25 cellular contexts compared by ENCODE assay signal in the genomic region with DNA sequence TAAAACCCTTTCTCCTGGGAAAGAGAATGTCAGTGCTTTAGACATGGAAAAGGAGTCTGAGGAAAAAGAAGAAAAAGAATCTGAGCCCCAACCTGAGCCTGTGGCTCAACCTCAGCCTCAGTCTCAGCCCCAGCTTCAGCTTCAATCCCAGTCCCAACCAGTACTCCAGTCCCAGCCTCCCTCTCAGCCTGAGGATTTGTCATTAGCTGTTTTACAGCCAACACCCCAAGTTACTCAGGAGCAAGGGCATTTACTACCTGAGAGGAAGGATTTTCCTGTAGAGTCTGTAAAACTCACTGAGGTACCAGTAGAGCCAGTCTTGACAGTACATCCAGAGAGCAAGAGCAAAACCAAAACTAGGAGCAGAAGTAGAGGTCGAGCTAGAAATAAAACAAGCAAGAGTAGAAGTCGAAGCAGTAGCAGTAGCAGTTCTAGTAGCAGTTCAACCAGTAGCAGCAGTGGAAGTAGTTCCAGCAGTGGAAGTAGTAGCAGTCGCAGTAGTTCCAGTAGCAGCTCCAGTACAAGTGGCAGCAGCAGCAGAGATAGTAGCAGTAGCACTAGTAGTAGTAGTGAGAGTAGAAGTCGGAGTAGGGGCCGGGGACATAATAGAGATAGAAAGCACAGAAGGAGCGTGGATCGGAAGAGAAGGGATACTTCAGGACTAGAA. TPM values are rescaled to one million over a fixed set of nuclear protein-coding genes. Genes with fewer than 3 reads are reported as not detected.
DNase-seq lines count a peak whose midpoint lies in the region; ATAC-seq, FAIRE-seq and TF ChIP-seq lines count a peak whose summit lies in the region.
"Had no signal": no experiment of that assay in that cellular context is flagged by ENCODE, and none has a peak within 500 bp of the region (broad histone marks: within the 10 kb centered on the region; RNA-seq: fewer than 3 reads in every experiment).

No MANE protein-coding gene starts in this region.

- H3K79me2 ChIP-seq in OCI-LY7 (ENCODE audit: insufficient read depth, low read depth, low read length): peaks cover 46% of the 10 kb centered on the region
- H3K79me2 ChIP-seq in H1 (ENCODE audit: control insufficient read depth in 1 of 2, insufficient read depth in 2 of 2, low read length in 2 of 2): peaks cover 4 to 40% of the 10 kb centered on the region in 2 experiments

- no peak for TF ChIP-seq RAD21 in H1 (IDR thresholded peaks at IDR 0.05 in 1 of 2, conservative IDR thresholded peaks at IDR 0.05 in 1 of 2; ENCODE audit: low read depth in 2 of 2, low read length in 2 of 2)

- H3K56ac ChIP-seq in H1 (replicated peaks; ENCODE audit: insufficient read length, low read depth, low read length): no peak overlapping the region

- H3K79me1 ChIP-seq in H1 (ENCODE audit: low read depth, low read length): no peaks in the 10 kb centered on the region; the same call in none of the 2 replicates

- DNase-seq in Calu3: no peak
- no peak for DNase-seq in OCI-LY7 (ENCODE audit: low spot score)
- DNase-seq in H1 (ENCODE audit: low read depth in 1 of 2, low spot score in 2 of 2): no peak
- DNase-seq in UCSD-AML1 (lab: John Stamatoyannopoulos, UW; ENCODE audit: unreplicated experiment): no peak
- DNase-seq in NCI-H82 (lab: John Stamatoyannopoulos, UW): no peak
- DNase-seq in DMS114 treated with DMSO at 0.1 percent for 48 hours (lab: John Stamatoyannopoulos, UW; ENCODE audit: unreplicated experiment): no peak
- DNase-seq: activated CD4-positive, alpha-beta T cell treated with anti-CD3 and anti-CD28 coated beads, Interleukin-2, amount 10 ng/mL, durations not matched to agents 24 days and 14 days; activated naive CD4-positive, alpha-beta T cell treated with anti-CD3 and anti-CD28 coated beads for 36 hours; aorta; effector CD8-positive, alpha-beta T cell; heart right ventricle; immature natural killer cell; KBM-7; NCI-H1048; NCI-H1930; NCI-H446 treated with DMSO at 0.1 percent for 48 hours; occipital lobe; right lobe of liver; Right ventricle myocardium superior; stimulated activated CD4-positive, alpha-beta T cell treated with anti-CD3 and anti-CD28 coated beads, Interleukin-15, amount 100 ng/mL, for 24 hours; thyroid gland had no signal

- H3K9ac ChIP-seq in H1 (replicated peaks in 1 of 4; ENCODE audit: extremely low read depth in 1 of 4, low read depth in 3 of 4, low read length in 3 of 4): no peak overlapping the region

- no peak overlapping the region for H2BK5ac ChIP-seq in H1 (ENCODE audit: low read depth, low read length)

- no peak overlapping the region for H3K27ac Mint-ChIP-seq in Calu3 (ENCODE audit: unreplicated experiment)
- H3K27ac Mint-ChIP-seq: activated CD4-positive, alpha-beta T cell treated with anti-CD3 and anti-CD28 coated beads, Interleukin-2, amount 10 ng/mL, durations not matched to agents 24 days and 14 days; activated naive CD4-positive, alpha-beta T cell treated with anti-CD3 and anti-CD28 coated beads for 36 hours; immature natural killer cell; stimulated activated memory B cell treated with anti-CD40 and anti-IgM and Interleukin-4, amounts not matched to agents 10 μg/mL and 1 μg/mL and 100 μg/mL, for 72 hours had no signal

- H3K36me3 ChIP-seq in OCI-LY7 (ENCODE audit: insufficient read depth, low read length) (peaks cover 98% of the 10 kb centered on the region), H1 (ENCODE audit: control insufficient read depth in 2 of 4, insufficient read depth in 4 of 4, low read length in 3 of 4) (peaks cover 43 to 89% (median 71%) of the 10 kb centered on the region in 4 experiments)

- no peak overlapping the region for H3K23ac ChIP-seq in H1 (ENCODE audit: insufficient read length)

- H2BK20ac ChIP-seq in H1 (ENCODE audit: low read length): no peak overlapping the region

- no peak overlapping the region; the same call in 1 of the 2 replicates for H4K8ac ChIP-seq in H1 (ENCODE audit: extremely low read depth, insufficient read depth, low read length)

- FAIRE-seq in H1 (lab: Jason Lieb, UNC): no peak
- FAIRE-seq: TTC549 had no signal

- CTCF ChIA-PET in Calu3 (lab: Charles Lee) (no interaction called here), OCI-LY7 (lab: Charles Lee; ENCODE audit: unreplicated experiment) (no interaction called here), H1 (lab: Charles Lee; ENCODE audit: partially characterized antibody) (no interaction called here)

- H4K20me1 ChIP-seq in OCI-LY7 (ENCODE audit: insufficient read depth, low read length) (peaks cover 17% of the 10 kb centered on the region; the same call in 1 of the 2 replicates), H1 (replicated peaks in 1 of 2; ENCODE audit: control insufficient read depth in 1 of 2, insufficient read depth in 2 of 2, low read length in 2 of 2) (peaks cover 7 to 8% of the 10 kb centered on the region in 2 experiments)

- no peaks in the 10 kb centered on the region for H3K9me3 Mint-ChIP-seq in Calu3 (ENCODE audit: low read depth, unreplicated experiment)
- H3K9me3 Mint-ChIP-seq: activated CD4-positive, alpha-beta T cell treated with anti-CD3 and anti-CD28 coated beads, Interleukin-2, amount 10 ng/mL, durations not matched to agents 24 days and 14 days; activated naive CD4-positive, alpha-beta T cell treated with anti-CD3 and anti-CD28 coated beads for 36 hours; immature natural killer cell; stimulated activated memory B cell treated with anti-CD40 and anti-IgM and Interleukin-4, amounts not matched to agents 10 μg/mL and 1 μg/mL and 100 μg/mL, for 72 hours had no signal

- no peaks in the 10 kb centered on the region for H3K9me2 ChIP-seq in OCI-LY7 (ENCODE audit: insufficient read depth, low read length)

- WGBS in H1 (ENCODE audit: extremely low coverage in 1 of 2, insufficient coverage in 1 of 2, insufficient read length in 1 of 2, insufficient replicate concordance in 2 of 2, low coverage in 1 of 2, low lambda C conversion rate in 2 of 2, missing lambda C conversion rate in 1 of 2), 2 experiments: 93% methylated on average over 7 of the region's 7 CpGs; no CpG with 5 or more reads in 1 of the 2 experiments

- no peak overlapping the region for H2BK15ac ChIP-seq in H1 (ENCODE audit: low read length)

- POLR2A ChIA-PET in OCI-LY7 (lab: Charles Lee): interaction anchor here (1.0 to 1.8 kb wide), 4 partner anchors 8 to 64 kb away, joined by 3 to 6 read pairs (median 4); no protein-coding TSS in a partner anchor
- POLR2A ChIA-PET in H1 (lab: Charles Lee; ENCODE audit: partially characterized antibody): interaction anchor here (0.6 to 13.8 kb wide), 15 partner anchors 8 to 229 kb away, joined by 3 to 219 read pairs (median 5); a partner anchor contains a TSS

- TF ChIP-seq CTCF in 22Rv1 (IDR thresholded peaks at IDR 0.05) (no peak), Calu3 (IDR thresholded peaks at IDR 0.05; ENCODE audit: unreplicated experiment) (no peak), OCI-LY7 (conservative IDR thresholded peaks at IDR 0.05; ENCODE audit: low read length) (no peak), H1 (IDR thresholded peaks at IDR 0.05; ENCODE audit: control extremely low read depth in 1 of 3, insufficient read depth in 1 of 3, low read depth in 1 of 3, low read length in 3 of 3) (no peak)

- TF ChIP-seq EP300 in H1 (IDR thresholded peaks at IDR 0.05; ENCODE audit: borderline replicate concordance in 1 of 2, low read depth in 2 of 2, low read length in 2 of 2): no peak

- H2BK120ac ChIP-seq in H1 (replicated peaks; ENCODE audit: low read depth, low read length): no peak overlapping the region

- H2AFZ ChIP-seq in OCI-LY7 (ENCODE audit: low read length): no peak overlapping the region
- no peak overlapping the region for H2AFZ ChIP-seq in H1 (ENCODE audit: low read length)

- no peak for ATAC-seq in GM18519 (IDR thresholded peaks at IDR 0.05; ENCODE audit: low FRiP score, unreplicated experiment)
- ATAC-seq: heart right ventricle; stimulated activated memory B cell treated with anti-CD40 and anti-IgM and Interleukin-4, amounts not matched to agents 10 μg/mL and 1 μg/mL and 100 μg/mL, for 72 hours had no signal

- H4K91ac ChIP-seq in H1 (replicated peaks; ENCODE audit: insufficient read length, low read length): no peak overlapping the region

- H3K4me1 Mint-ChIP-seq in Calu3 (ENCODE audit: low read depth, unreplicated experiment): peaks cover 18% of the 10 kb centered on the region
- H3K4me1 Mint-ChIP-seq: stimulated activated memory B cell treated with anti-CD40 and anti-IgM and Interleukin-4, amounts not matched to agents 10 μg/mL and 1 μg/mL and 100 μg/mL, for 72 hours had no signal

- H4K5ac ChIP-seq in H1 (ENCODE audit: insufficient read length, low read depth, low read length): no peak overlapping the region

- H3K36me3 Mint-ChIP-seq in Calu3 (ENCODE audit: insufficient read depth, unreplicated experiment): peaks cover 42% of the 10 kb centered on the region

- TF ChIP-seq POLR2A in H1 (IDR thresholded peaks at IDR 0.05; ENCODE audit: control extremely low read depth in 1 of 2, low read depth in 2 of 2, low read length in 2 of 2): peak; percentile 29 to 68

- H3K4me3 ChIP-seq in OCI-LY7 (ENCODE audit: low read depth, low read length, poor library complexity, severe bottlenecking) (no peak overlapping the region), H1 (ENCODE audit: extremely low read depth in 1 of 4, insufficient read depth in 2 of 4, low read depth in 3 of 4, low read length in 4 of 4) (no peak overlapping the region)
- H3K4me3 ChIP-seq: heart right ventricle, right lobe of liver, thyroid gland had no signal

- H3K9me3 ChIP-seq in OCI-LY7 (ENCODE audit: low read length): no peaks in the 10 kb centered on the region
- no peaks in the 10 kb centered on the region for H3K9me3 ChIP-seq in H1 (ENCODE audit: insufficient read depth in 2 of 2, low read depth in 1 of 2, low read length in 1 of 2)
- H3K9me3 ChIP-seq: heart right ventricle, right lobe of liver, thyroid gland had no signal

- H2BK12ac ChIP-seq in H1 (ENCODE audit: low read depth, low read length): no peak overlapping the region

- intact Hi-C loops in Calu3 (cut with micrococcal nuclease; ENCODE audit: unreplicated experiment) (no loop called here), OCI-LY7 (cut with micrococcal nuclease; ENCODE audit: unreplicated experiment) (no loop called here)

- H3K14ac ChIP-seq in H1 (ENCODE audit: insufficient read length): no peak overlapping the region

- H3K23me2 ChIP-seq in H1 (ENCODE audit: low read depth, low read length): no peaks in the 10 kb centered on the region; the same call in 1 of the 2 replicates

- H3K27ac ChIP-seq in 22Rv1 (peak overlapping the region; percentile 29; the same call in 1 of the 2 replicates), OCI-LY7 (ENCODE audit: low read depth, low read length, poor library complexity, severe bottlenecking) (no peak overlapping the region), H1 (ENCODE audit: low read depth, low read length) (no peak overlapping the region; the same call in 1 of the 2 replicates)
- H3K27ac ChIP-seq: right lobe of liver, thyroid gland had no signal

- H3K18ac ChIP-seq in H1 (ENCODE audit: extremely low read depth, low read length): no peak overlapping the region

- H2AK5ac ChIP-seq in H1 (ENCODE audit: low read depth, low read length): no peak overlapping the region

- H3K4me3 Mint-ChIP-seq in Calu3 (ENCODE audit: low read depth, unreplicated experiment): no peak overlapping the region
- H3K4me3 Mint-ChIP-seq: activated CD4-positive, alpha-beta T cell treated with anti-CD3 and anti-CD28 coated beads, Interleukin-2, amount 10 ng/mL, durations not matched to agents 24 days and 14 days; activated naive CD4-positive, alpha-beta T cell treated with anti-CD3 and anti-CD28 coated beads for 36 hours; immature natural killer cell; stimulated activated memory B cell treated with anti-CD40 and anti-IgM and Interleukin-4, amounts not matched to agents 10 μg/mL and 1 μg/mL and 100 μg/mL, for 72 hours had no signal

- no peak overlapping the region for H3K4ac ChIP-seq in H1 (replicated peaks; ENCODE audit: insufficient read length, low read depth, low read length)

- H3K4me2 ChIP-seq in OCI-LY7 (ENCODE audit: low read length) (no peak overlapping the region), H1 (ENCODE audit: insufficient read depth in 1 of 2, low read depth in 2 of 2, low read length in 2 of 2) (no peak overlapping the region)

- no peaks in the 10 kb centered on the region for H3K27me3 ChIP-seq in H1 (replicated peaks in 1 of 4; ENCODE audit: control insufficient read depth in 3 of 4, extremely low read depth in 1 of 4, insufficient read depth in 3 of 4, low read length in 3 of 4)
- H3K27me3 ChIP-seq: heart right ventricle, right lobe of liver, thyroid gland had no signal

- peaks cover 11% of the 10 kb centered on the region for H3K4me1 ChIP-seq in OCI-LY7 (ENCODE audit: insufficient read depth, low read length, poor library complexity, severe bottlenecking)
- H3K4me1 ChIP-seq in H1 (replicated peaks in 1 of 4; ENCODE audit: control insufficient read depth in 3 of 4, insufficient read depth in 4 of 4, low read length in 3 of 4): no peaks in the 10 kb centered on the region

- H3K27me3 Mint-ChIP-seq in Calu3 (ENCODE audit: unreplicated experiment): no peaks in the 10 kb centered on the region
- H3K27me3 Mint-ChIP-seq: activated CD4-positive, alpha-beta T cell treated with anti-CD3 and anti-CD28 coated beads, Interleukin-2, amount 10 ng/mL, durations not matched to agents 24 days and 14 days; stimulated activated memory B cell treated with anti-CD40 and anti-IgM and Interleukin-4, amounts not matched to agents 10 μg/mL and 1 μg/mL and 100 μg/mL, for 72 hours had no signal

- TSS peak; percentile 8 for BruUV-seq in Calu3 (replicated peaks; lab: Mats Ljungman, UMichigan)
- TSS peak; percentile 70 for BruUV-seq in OCI-LY7 (replicated peaks; lab: Mats Ljungman, UMichigan)

RNA-seq across cellular contexts. Expression of a gene that starts 6.1 kb away (rescaled TPM):
- total RNA-seq in Calu3 (2022) (93.1 and 93.5 TPM in 2 replicates), OCI-LY7 (2022) (187 and 214 TPM in 2 replicates)
- 93.5 and 137 TPM in 2 replicates for total RNA-seq in OCI-LY7 (2014; rRNA removed; shearing (Covaris generic))
- 113 and 121 TPM in 2 replicates for total RNA-seq in H1 (2021; fragmentation: NEBNext Ultra II Directional; extraction: Animal tissue kit (Norgen Biotek cat#: 25700))
- 27.5 and 56.5 TPM in 2 replicates for polyA plus RNA-seq in H1 (2011; rRNA removed)
- 76.5 TPM for polyA plus RNA-seq in H1 (2011; cell fraction: cytosol; rRNA removed)
- polyA plus RNA-seq in H1 (2011; cell fraction: nucleus; rRNA removed): 78.4 TPM
- polyA plus RNA-seq in H1 (2012, experiment 1 of 2): 139 to 224 TPM (median 157 TPM) in 4 replicates
- polyA plus RNA-seq in H1 (2012, experiment 2 of 2): 12.1 TPM
- polyA plus RNA-seq in H1 (2013, experiment 1 of 2): 196 TPM
- 174 TPM for polyA plus RNA-seq in H1 (2013, experiment 2 of 2)
- polyA minus RNA-seq in H1 (2011; rRNA and poly(A)+ RNA removed): 21.5 and 24.9 TPM in 2 replicates
- polyA minus RNA-seq in H1 (2011; cell fraction: cytosol; rRNA and poly(A)+ RNA removed): 21.4 TPM
- polyA minus RNA-seq in H1 (2011; cell fraction: nucleus; rRNA and poly(A)+ RNA removed): 71.4 TPM

RNA-seq across cellular contexts. Expression of a gene that starts 11.0 kb away (rescaled TPM):
- total RNA-seq in Calu3 (2022) (19.0 and 19.8 TPM in 2 replicates), OCI-LY7 (2022) (27.2 and 30.7 TPM in 2 replicates)
- 21.0 and 30.3 TPM in 2 replicates for total RNA-seq in OCI-LY7 (2014; rRNA removed; shearing (Covaris generic))
- 22.5 and 23.4 TPM in 2 replicates for total RNA-seq in H1 (2021; fragmentation: NEBNext Ultra II Directional; extraction: Animal tissue kit (Norgen Biotek cat#: 25700))
- polyA plus RNA-seq in H1 (2011; rRNA removed): 5.5 and 9.0 TPM in 2 replicates
- 12.3 TPM for polyA plus RNA-seq in H1 (2011; cell fraction: cytosol; rRNA removed)
- polyA plus RNA-seq in H1 (2011; cell fraction: nucleus; rRNA removed): 13.0 TPM
- polyA plus RNA-seq in H1 (2012, experiment 1 of 2): 11.3 to 17.1 TPM (median 12.2 TPM) in 4 replicates
- polyA plus RNA-seq in H1 (2012, experiment 2 of 2): 1.2 TPM
- 13.4 TPM for polyA plus RNA-seq in H1 (2013, experiment 1 of 2)
- polyA plus RNA-seq in H1 (2013, experiment 2 of 2): 14.4 TPM
- polyA minus RNA-seq in H1 (2011; rRNA and poly(A)+ RNA removed): 7.4 and 9.2 TPM in 2 replicates
- polyA minus RNA-seq in H1 (2011; cell fraction: cytosol; rRNA and poly(A)+ RNA removed): 11.2 TPM
- polyA minus RNA-seq in H1 (2011; cell fraction: nucleus; rRNA and poly(A)+ RNA removed): 14.6 TPM

RNA-seq across cellular contexts. Expression of a gene that starts 52.6 kb away (rescaled TPM):
- total RNA-seq in Calu3 (2022) (49.1 and 52.8 TPM in 2 replicates), OCI-LY7 (2022) (28.3 and 34.4 TPM in 2 replicates)
- 16.9 and 20.2 TPM in 2 replicates for total RNA-seq in OCI-LY7 (2014; rRNA removed; shearing (Covaris generic))
- 15.0 and 16.1 TPM in 2 replicates for total RNA-seq in H1 (2021; fragmentation: NEBNext Ultra II Directional; extraction: Animal tissue kit (Norgen Biotek cat#: 25700))
- 6.5 and 10.1 TPM in 2 replicates for polyA plus RNA-seq in H1 (2011; rRNA removed)
- 7.7 TPM for polyA plus RNA-seq in H1 (2011; cell fraction: cytosol; rRNA removed)
- polyA plus RNA-seq in H1 (2011; cell fraction: nucleus; rRNA removed): 10.5 TPM
- 7.2 to 11.4 TPM (median 9.4 TPM) in 4 replicates for polyA plus RNA-seq in H1 (2012, experiment 1 of 2)
- polyA plus RNA-seq in H1 (2012, experiment 2 of 2): 2.3 TPM
- polyA plus RNA-seq in H1 (2013, experiment 1 of 2): 19.0 TPM
- 19.6 TPM for polyA plus RNA-seq in H1 (2013, experiment 2 of 2)
- 6.7 and 9.2 TPM in 2 replicates for polyA minus RNA-seq in H1 (2011; rRNA and poly(A)+ RNA removed)
- 7.0 TPM for polyA minus RNA-seq in H1 (2011; cell fraction: cytosol; rRNA and poly(A)+ RNA removed)
- polyA minus RNA-seq in H1 (2011; cell fraction: nucleus; rRNA and poly(A)+ RNA removed): 8.6 TPM
